Comparison of ENCODE assay signal across 15 cellular contexts in genomic region chr2:213722564-213722963, GRCh38.
A peak's percentile ranks its signal among the peaks of the same experiment; 100 is the strongest.
DNase-seq lines count a peak whose midpoint lies in the region; ATAC-seq, FAIRE-seq and TF ChIP-seq lines count a peak whose summit lies in the region.
"Had no signal": no experiment of that assay in that cellular context is flagged by ENCODE, and none has a peak within 500 bp of the region (broad histone marks: within the 10 kb centered on the region; RNA-seq: fewer than 3 reads in every experiment).

No MANE protein-coding gene starts in this region.

- intact Hi-C loops in HepG2 (cut with micrococcal nuclease; ENCODE audit: unreplicated experiment) (no loop called here), right lobe of liver (cut with DNase I) (loop anchor here in 1 of 2 donors (5.0 kb wide), 1 partner anchor 270 kb away; no protein-coding TSS in a partner anchor)

- peak overlapping the region; percentile 93 for H2BK5ac ChIP-seq in trophoblast cell (ENCODE audit: low read depth, low read length, poor library complexity)

- H3K27me3 ChIP-seq in HepG2 (ENCODE audit: control insufficient read depth in 1 of 2, insufficient read depth in 2 of 2, low read length in 2 of 2) (no peaks in the 10 kb centered on the region; a peak in 1 of 5 replicates), right lobe of liver (no peaks in the 10 kb centered on the region), WERI-Rb-1 (ENCODE audit: insufficient read depth, low read depth, severe bottlenecking) (no peaks in the 10 kb centered on the region), trophoblast cell (ENCODE audit: insufficient read depth, low read length) (no peaks in the 10 kb centered on the region)
- H3K27me3 ChIP-seq: BLaER1 treated with 17β-estradiol and CSF1 and Interleukin-3, amounts not matched to agents 10 nM and 100 nM had no signal

- 70% methylated on average over 1 of the region's 1 CpG for WGBS in HepG2 (ENCODE audit: low lambda C conversion rate)
- WGBS in right lobe of liver (ENCODE audit: insufficient coverage, low coverage, low lambda C conversion rate, missing lambda C conversion rate) = 100% methylated on average over 1 of the region's 1 CpG
- no CpG with 5 or more reads among the region's 1 CpG for WGBS in trophoblast cell (ENCODE audit: extremely low coverage, insufficient coverage, insufficient read length)

- H3K9ac ChIP-seq in HepG2 (ENCODE audit: insufficient read depth, low read depth, low read length) = no peak overlapping the region
- H3K9ac ChIP-seq in trophoblast cell (ENCODE audit: low read length) = no peak overlapping the region
- H3K9ac ChIP-seq: BLaER1 treated with 17β-estradiol and CSF1 and Interleukin-3, amounts not matched to agents 10 nM and 100 nM had no signal

- no peak overlapping the region for H2BK12ac ChIP-seq in trophoblast cell (ENCODE audit: low read length)

- H4K8ac ChIP-seq in trophoblast cell (ENCODE audit: low read depth, low read length) = no peak overlapping the region

- peak overlapping the region; percentile 32 for H3K14ac ChIP-seq in trophoblast cell (ENCODE audit: low read length)

- no peak for TF ChIP-seq POLR2A in HepG2 (IDR thresholded peaks at IDR 0.05; ENCODE audit: insufficient read depth in 1 of 2, low read depth in 2 of 2, low read length in 2 of 2)
- no peak for TF ChIP-seq POLR2A in right lobe of liver (IDR thresholded peaks at IDR 0.05)

- H3K79me2 ChIP-seq in HepG2 (ENCODE audit: insufficient read depth, low read length) (no peaks in the 10 kb centered on the region), trophoblast cell (ENCODE audit: control insufficient read depth, insufficient read depth, low read length, poor library complexity) (no peaks in the 10 kb centered on the region)

- no TSS peak for BruUV-seq in HepG2 (replicated peaks; lab: Mats Ljungman, UMichigan)

- no peak overlapping the region for H3K18ac ChIP-seq in trophoblast cell (ENCODE audit: low read length)

- no peaks in the 10 kb centered on the region for H3K36me3 ChIP-seq in HepG2 (replicated peaks in 1 of 2; ENCODE audit: control insufficient read depth in 1 of 2, insufficient read depth in 2 of 2, low read length in 2 of 2)
- H3K36me3 ChIP-seq in right lobe of liver = no peaks in the 10 kb centered on the region
- H3K36me3 ChIP-seq in WERI-Rb-1 = no peaks in the 10 kb centered on the region
- H3K36me3 ChIP-seq in trophoblast cell (ENCODE audit: control insufficient read depth in 1 of 2, insufficient read depth in 2 of 2, low read length in 2 of 2) = peaks cover 0 to 2% of the 10 kb centered on the region in 2 experiments
- H3K36me3 ChIP-seq: BLaER1 treated with 17β-estradiol and CSF1 and Interleukin-3, amounts not matched to agents 10 nM and 100 nM had no signal

- H2BK120ac ChIP-seq in trophoblast cell (ENCODE audit: insufficient read depth, low read length, poor library complexity) = peak overlapping the region; percentile 7

- H2AK5ac ChIP-seq in trophoblast cell (ENCODE audit: low read length) = no peak overlapping the region

- no peak for TF ChIP-seq RAD21 in HepG2 (CRISPR knock-in tag; IDR thresholded peaks at IDR 0.05)

- POLR2A ChIA-PET in HepG2 (lab: Yijun Ruan, JAX) = no interaction called here

- H4K91ac ChIP-seq in trophoblast cell (ENCODE audit: low read depth, low read length) = no peak overlapping the region

- ATAC-seq in HepG2 (no peak), right lobe of liver (no peak)

- H3K4me1 ChIP-seq in HepG2 (ENCODE audit: insufficient read depth, low read length) = no peaks in the 10 kb centered on the region
- no peaks in the 10 kb centered on the region for H3K4me1 ChIP-seq in right lobe of liver
- peaks cover 5 to 9% of the 10 kb centered on the region in 2 experiments for H3K4me1 ChIP-seq in trophoblast cell (ENCODE audit: control insufficient read depth in 1 of 2, insufficient read depth in 2 of 2, low read length in 2 of 2)
- H3K4me1 ChIP-seq: BLaER1 treated with 17β-estradiol and CSF1 and Interleukin-3, amounts not matched to agents 10 nM and 100 nM had no signal

- H3K9me3 ChIP-seq in HepG2 (ENCODE audit: low read length) (no peaks in the 10 kb centered on the region), right lobe of liver (no peaks in the 10 kb centered on the region), WERI-Rb-1 (ENCODE audit: severe bottlenecking) (no peaks in the 10 kb centered on the region), trophoblast cell (ENCODE audit: insufficient read depth, low read depth, low read length) (no peaks in the 10 kb centered on the region)

- H4K12ac ChIP-seq in trophoblast cell (ENCODE audit: low read depth, low read length) = no peak overlapping the region

- DNase-seq in HepG2 (ENCODE audit: low spot score) (no peak), right lobe of liver (no peak), WERI-Rb-1 (no peak), epithelial cell of esophagus (ENCODE audit: low read depth) (peak; percentile 8), trophoblast cell (no peak), activated gamma-delta T cell treated with Interleukin-2 at 50 U/mL for 16 hours (no peak), HCEC 1CT (no peak), NCI-H345 (lab: John Stamatoyannopoulos, UW) (no peak)
- DNase-seq: 8988T; AML-193; CD4-positive, CD25-positive, alpha-beta regulatory T cell; DMS 273 treated with DMSO at 0.1 percent for 48 hours; GDM1 had no signal

- peaks cover 18% of the 10 kb centered on the region for H3K79me1 ChIP-seq in trophoblast cell (ENCODE audit: low read length)

- TF ChIP-seq EP300 in HepG2 (IDR thresholded peaks at IDR 0.05; ENCODE audit: low read depth in 2 of 2, low read length in 2 of 2) (no peak), HepG2 (CRISPR knock-in tag; IDR thresholded peaks at IDR 0.05; ENCODE audit: borderline replicate concordance) (no peak)

- no peak overlapping the region for H3K4me2 ChIP-seq in HepG2 (ENCODE audit: low read depth, low read length)
- no peak overlapping the region for H3K4me2 ChIP-seq in trophoblast cell (ENCODE audit: low read length)
- H3K4me2 ChIP-seq: BLaER1 treated with 17β-estradiol and CSF1 and Interleukin-3, amounts not matched to agents 10 nM and 100 nM had no signal

- H3K4ac ChIP-seq in trophoblast cell (ENCODE audit: low read depth, low read length) = no peak overlapping the region

- TF ChIP-seq CTCF in HepG2 (CRISPR knock-in tag; IDR thresholded peaks at IDR 0.05) (no peak), right lobe of liver (IDR thresholded peaks at IDR 0.05) (no peak), WERI-Rb-1 (IDR thresholded peaks at IDR 0.05; ENCODE audit: low read depth, low read length) (no peak), epithelial cell of esophagus (IDR thresholded peaks at IDR 0.05; ENCODE audit: insufficient read depth, low read depth, low read length, missing control alignments) (no peak)

- H3K4me3 ChIP-seq in HepG2 (replicated peaks in 1 of 3; ENCODE audit: insufficient read depth in 1 of 3, low read depth in 2 of 3, low read length in 3 of 3) (no peak overlapping the region), right lobe of liver (no peak overlapping the region), WERI-Rb-1 (ENCODE audit: low read depth, low read length) (no peak overlapping the region), epithelial cell of esophagus (ENCODE audit: low read length) (no peak overlapping the region), trophoblast cell (ENCODE audit: low read depth, low read length) (no peak overlapping the region)
- H3K4me3 ChIP-seq: BLaER1 treated with 17β-estradiol and CSF1 and Interleukin-3, amounts not matched to agents 10 nM and 100 nM had no signal

- no peak overlapping the region for H3K27ac ChIP-seq in HepG2 (ENCODE audit: extremely low read length, insufficient read depth, low read length)
- no peak overlapping the region for H3K27ac ChIP-seq in right lobe of liver
- H3K27ac ChIP-seq in WERI-Rb-1 = peak overlapping the region; percentile 6; the same call in 1 of the 2 replicates
- H3K27ac ChIP-seq in trophoblast cell (ENCODE audit: low read depth, low read length) = peak overlapping the region; percentile 95
- H3K27ac ChIP-seq: BLaER1 treated with 17β-estradiol and CSF1 and Interleukin-3, amounts not matched to agents 10 nM and 100 nM had no signal

- FAIRE-seq in HepG2 (lab: Jason Lieb, UNC) = no peak
- FAIRE-seq: GM18507 had no signal

- CTCF ChIA-PET in HepG2 (lab: Yijun Ruan, JAX; ENCODE audit: low intra/inter-chr PET ratio, low total read pairs) = no interaction called here

- no peaks in the 10 kb centered on the region for H4K20me1 ChIP-seq in HepG2 (ENCODE audit: insufficient read depth, low read length)
- H4K20me1 ChIP-seq: BLaER1 treated with 17β-estradiol and CSF1 and Interleukin-3, amounts not matched to agents 10 nM and 100 nM had no signal

- in situ Hi-C loops in HepG2 (cut with HindIII; ENCODE audit: extremely low pct_ligation_motif_present, low pct_unique_long_range_greater_than_20kb) = no loop called here

- H3K23ac ChIP-seq in trophoblast cell (ENCODE audit: low read length) = no peak overlapping the region

- H2AFZ ChIP-seq in HepG2 (ENCODE audit: low read length) (no peak overlapping the region), trophoblast cell (ENCODE audit: insufficient read depth, low read length, poor library complexity) (no peak overlapping the region)

TF ChIP-seq in HepG2, 621 proteins besides CTCF, POLR2A, EP300 and RAD21:
- peak; percentile 52 for TF ChIP-seq CREB1 (IDR thresholded peaks at IDR 0.05)
- no peak for TF ChIP-seq CREB1 (CRISPR knock-in tag; IDR thresholded peaks at IDR 0.05)
- TF ChIP-seq ATF7 (IDR thresholded peaks at IDR 0.05) = peak; percentile 75
- TF ChIP-seq ATF7 (CRISPR knock-in tag; IDR thresholded peaks at IDR 0.05) = no peak
- no peak for TF ChIP-seq NFRKB (IDR thresholded peaks at IDR 0.05)

Comparison
In these comparisons a context has a peak if more than half of its experiments do, and no peak if none do; other contexts are left out.
1. H3K27ac ChIP-seq: peak in WERI-Rb-1 (single experiment) and trophoblast cell (single experiment); none in HepG2 (single experiment) and right lobe of liver (0 of 3).